1 cellular context compared by ENCODE assay signal in genomic region chr9:136586391-136586790, GRCh38.
TF ChIP-seq lines count a peak whose summit lies in the region.

No MANE protein-coding gene starts in this region.

TF ChIP-seq in K562, 482 proteins besides CTCF, POLR2A, EP300 and RAD21 (continued from another document):
- TF ChIP-seq KDM1A (IDR thresholded peaks at IDR 0.05) (peak in 1 of 2 experiments; percentile 62; a peak in 1 of 4 replicates), ARID2 (IDR thresholded peaks at IDR 0.05) (0 out of 2 replicates have a peak, but pooled peaks have one; percentile 39), ZNF224 (CRISPR knock-in tag; IDR thresholded peaks at IDR 0.05) (no peak), ZNF639 (CRISPR knock-in tag; conservative IDR thresholded peaks at IDR 0.05 in 1 of 2, IDR thresholded peaks at IDR 0.05 in 1 of 2) (0 out of 4 replicates have a peak, but pooled peaks of 1 of the 2 experiments have one; percentile 4), ZBTB2 (IDR thresholded peaks at IDR 0.05) (no peak), HDAC6 (IDR thresholded peaks at IDR 0.05; ENCODE audit: low read depth, low read length) (no peak)
TF ChIP-seq in K562: peak in this region for 5.
